12 cellular contexts compared by ENCODE assay signal in genomic region chr13:113305208-113305607, GRCh38. TPM values are rescaled to one million over a fixed set of nuclear protein-coding genes. Genes with fewer than 3 reads are reported as not detected.
A peak's percentile ranks its signal among the peaks of the same experiment; 100 is the strongest.
DNase-seq lines count a peak whose midpoint lies in the region; ATAC-seq and TF ChIP-seq lines count a peak whose summit lies in the region.
"Had no signal": no experiment of that assay in that cellular context is flagged by ENCODE, and none has a peak within 500 bp of the region (broad histone marks: within the 10 kb centered on the region; RNA-seq: fewer than 3 reads in every experiment).

No MANE protein-coding gene starts in this region.

- H3K27me3 ChIP-seq in RWPE2 (ENCODE audit: insufficient read depth, poor library complexity, severe bottlenecking) (no peaks in the 10 kb centered on the region), skeletal muscle tissue (ENCODE audit: control insufficient read depth in 3 of 3, insufficient read depth in 3 of 3, low read length in 3 of 3) (no peaks in the 10 kb centered on the region)

- H3K36me3 ChIP-seq in RWPE2 (ENCODE audit: low read depth) = peaks cover 23% of the 10 kb centered on the region
- peaks cover 5 to 9% (median 8%) of the 10 kb centered on the region in 3 donors for H3K36me3 ChIP-seq in skeletal muscle tissue (ENCODE audit: control insufficient read depth in 3 of 3, insufficient read depth in 3 of 3, low read length in 3 of 3)

- no peaks in the 10 kb centered on the region for H3K9me3 Mint-ChIP-seq in activated naive CD8-positive, alpha-beta T cell (ENCODE audit: low read depth)
- H3K9me3 Mint-ChIP-seq in activated naive CD8-positive, alpha-beta T cell treated with anti-CD3 and anti-CD28 coated beads for 36 hours = no peaks in the 10 kb centered on the region
- H3K9me3 Mint-ChIP-seq: naive thymus-derived CD8-positive, alpha-beta T cell had no signal

- peaks cover 35% of the 10 kb centered on the region for H3K4me1 Mint-ChIP-seq in activated naive CD8-positive, alpha-beta T cell (ENCODE audit: low read depth)
- H3K4me1 Mint-ChIP-seq in activated naive CD8-positive, alpha-beta T cell treated with anti-CD3 and anti-CD28 coated beads for 36 hours = peaks cover 18% of the 10 kb centered on the region

- H3K27me3 Mint-ChIP-seq in activated naive CD8-positive, alpha-beta T cell = no peaks in the 10 kb centered on the region
- H3K27me3 Mint-ChIP-seq in activated naive CD8-positive, alpha-beta T cell treated with anti-CD3 and anti-CD28 coated beads for 36 hours = no peaks in the 10 kb centered on the region
- H3K27me3 Mint-ChIP-seq: naive thymus-derived CD8-positive, alpha-beta T cell had no signal

- H3K27ac Mint-ChIP-seq in activated naive CD8-positive, alpha-beta T cell = peak overlapping the region; percentile 43
- no peak overlapping the region for H3K27ac Mint-ChIP-seq in activated naive CD8-positive, alpha-beta T cell treated with anti-CD3 and anti-CD28 coated beads for 36 hours

- ATAC-seq in RWPE2 (ENCODE audit: low read depth) (peak; percentile 97), HG03354 (IDR thresholded peaks at IDR 0.05; ENCODE audit: poor library complexity, severe bottlenecking, unreplicated experiment) (no peak)
- ATAC-seq: naive thymus-derived CD8-positive, alpha-beta T cell had no signal

- H3K36me3 Mint-ChIP-seq in activated naive CD8-positive, alpha-beta T cell = peaks cover 4% of the 10 kb centered on the region
- peaks cover 8% of the 10 kb centered on the region for H3K36me3 Mint-ChIP-seq in activated naive CD8-positive, alpha-beta T cell treated with anti-CD3 and anti-CD28 coated beads for 36 hours

- no peak overlapping the region for H3K4me3 Mint-ChIP-seq in activated naive CD8-positive, alpha-beta T cell
- H3K4me3 Mint-ChIP-seq in activated naive CD8-positive, alpha-beta T cell treated with anti-CD3 and anti-CD28 coated beads for 36 hours = no peak overlapping the region
- H3K4me3 Mint-ChIP-seq: naive thymus-derived CD8-positive, alpha-beta T cell had no signal

- in situ Hi-C loops in GM13977 (cut with MboI; ENCODE audit: low pct_unique_long_range_greater_than_20kb, low sequenced_read_pairs, unreplicated experiment) = no loop called here

- H3K4me3 ChIP-seq in RWPE2 (ENCODE audit: severe bottlenecking) (no peak overlapping the region), skeletal muscle tissue (ENCODE audit: low read length in 3 of 3) (peak overlapping the region in 1 of 3 donors; percentile 6)

- H3K27ac ChIP-seq in RWPE2 (ENCODE audit: poor library complexity, severe bottlenecking) (peak overlapping the region; percentile 23), skeletal muscle tissue (ENCODE audit: low read depth, low read length) (peak overlapping the region; percentile 39)

- DNase-seq in activated naive CD8-positive, alpha-beta T cell treated with anti-CD3 and anti-CD28 coated beads for 36 hours = no peak
- DNase-seq in RWPE2 (ENCODE audit: low spot score) = no peak
- DNase-seq in fibroblast of peridontal ligament (ENCODE audit: extremely low read depth) = peak; percentile 56
- DNase-seq in GM13977 (ENCODE audit: low spot score) = no peak
- DNase-seq in superior temporal gyrus (ENCODE audit: extremely low spot score) = no peak
- DNase-seq: amygdala; naive thymus-derived CD8-positive, alpha-beta T cell; NCI-H226; stimulated activated CD4-positive, alpha-beta T cell treated with anti-CD3 and anti-CD28 coated beads, Interleukin-12 subunit alpha, Interleukin-12 subunit beta, amount 100 ng/mL, for 4 hours had no signal

- H3K4me1 ChIP-seq in RWPE2 (ENCODE audit: insufficient read depth, poor library complexity, severe bottlenecking) = peaks cover 15% of the 10 kb centered on the region
- peaks cover 5 to 31% (median 17%) of the 10 kb centered on the region in 3 donors for H3K4me1 ChIP-seq in skeletal muscle tissue (ENCODE audit: control insufficient read depth in 3 of 3, insufficient read depth in 3 of 3, low read length in 3 of 3)

- no peaks in the 10 kb centered on the region for H3K9me3 ChIP-seq in RWPE2 (ENCODE audit: severe bottlenecking)
- no peaks in the 10 kb centered on the region for H3K9me3 ChIP-seq in skeletal muscle tissue (ENCODE audit: control insufficient read depth in 3 of 3, low read length in 3 of 3)

- TF ChIP-seq CTCF in RWPE2 (IDR thresholded peaks at IDR 0.05; ENCODE audit: poor library complexity, severe bottlenecking) = no peak
- no peak for TF ChIP-seq CTCF in GM13977 (IDR thresholded peaks at IDR 0.05; ENCODE audit: extremely low read depth, insufficient read depth, missing control alignments)

- H3K9ac ChIP-seq in skeletal muscle tissue (ENCODE audit: low read depth in 1 of 3, low read length in 3 of 3) = peak overlapping the region in 1 of 3 donors; percentile 47

RNA-seq across cellular contexts. Expression of gene LAMP1, which starts 8.2 kb away (rescaled TPM):
- 10 to 100 TPM; 58.4 to 61.2 TPM for total RNA-seq in activated naive CD8-positive, alpha-beta T cell treated with anti-CD3 and anti-CD28 coated beads for 36 hours
- 77.2 TPM for total RNA-seq in skeletal muscle tissue

RNA-seq across cellular contexts. Expression of gene GRTP1, which starts 58.7 kb away (rescaled TPM):
- total RNA-seq in activated naive CD8-positive, alpha-beta T cell treated with anti-CD3 and anti-CD28 coated beads for 36 hours = not detected
- total RNA-seq in skeletal muscle tissue = 3.7 TPM
- total RNA-seq: naive thymus-derived CD8-positive, alpha-beta T cell had no signal
